In genomic region chr13:49124693-49125304, GRCh38 we compare ENCODE assay signal across 18 cellular contexts.
DNase-seq lines count a peak whose midpoint lies in the region; ATAC-seq and TF ChIP-seq lines count a peak whose summit lies in the region.
"Had no signal": no experiment of that assay in that cellular context is flagged by ENCODE, and none has a peak within 500 bp of the region (broad histone marks: within the 10 kb centered on the region; RNA-seq: fewer than 3 reads in every experiment).

No MANE protein-coding gene starts in this region.

- no peak overlapping the region for H3K9ac ChIP-seq in adipocyte (ENCODE audit: low read length)

- H3K9me3 ChIP-seq in adipocyte (ENCODE audit: control insufficient read depth, low read length): no peaks in the 10 kb centered on the region

- H3K4me3 ChIP-seq in adipocyte (ENCODE audit: low read length): no peak overlapping the region
- H3K4me3 ChIP-seq: hepatocyte, K562, tibial nerve had no signal

- H3K4me1 ChIP-seq in adipocyte (ENCODE audit: control insufficient read depth, insufficient read depth, low read length): no peaks in the 10 kb centered on the region

- DNase-seq in HFFc6 (no peak), adipocyte (ENCODE audit: low read depth) (peak; percentile 58), left kidney (ENCODE audit: low read depth, low spot score) (peak; percentile 12), sciatic nerve (ENCODE audit: low spot score) (no peak), superior temporal gyrus (ENCODE audit: extremely low spot score) (no peak), DMS 273 treated with DMSO at 0.1 percent for 48 hours (lab: John Stamatoyannopoulos, UW) (no peak)
- DNase-seq in activated CD4-positive, alpha-beta T cell treated with anti-CD3 and anti-CD28 coated beads, Interleukin-2, amount 50 U/mL, for 4 hours: no peak
- DNase-seq: activated CD4-positive, alpha-beta T cell treated with anti-CD3 and anti-CD28 coated beads for 36 hours; effector CD4-positive, alpha-beta T cell; midbrain; NCI-H1092; NCI-H524; OCI-M1 had no signal

- H3K36me3 Mint-ChIP-seq in HFFc6 (ENCODE audit: low read depth): peaks cover 34% of the 10 kb centered on the region

- H3K27me3 Mint-ChIP-seq in HFFc6 (ENCODE audit: insufficient read depth): peaks cover 4% of the 10 kb centered on the region; the same call in 1 of the 2 replicates
- H3K27me3 Mint-ChIP-seq: activated CD4-positive, alpha-beta T cell treated with anti-CD3 and anti-CD28 coated beads for 36 hours had no signal

- no peaks in the 10 kb centered on the region; the same call in 1 of the 2 replicates for H3K9me3 Mint-ChIP-seq in HFFc6

- no peaks in the 10 kb centered on the region for H3K27me3 ChIP-seq in adipocyte (replicated peaks; ENCODE audit: control insufficient read depth, insufficient read depth, low read length)
- H3K27me3 ChIP-seq: hepatocyte, tibial nerve had no signal

- no peak overlapping the region for H3K4me3 Mint-ChIP-seq in HFFc6
- H3K4me3 Mint-ChIP-seq: activated CD4-positive, alpha-beta T cell treated with anti-CD3 and anti-CD28 coated beads for 36 hours; stimulated activated effector memory CD8-positive, alpha-beta T cell treated with anti-CD3 and anti-CD28 coated beads, Interleukin-12 subunit alpha, Interleukin-12 subunit beta, amount 100 ng/mL, for 72 hours had no signal

- H3K27ac Mint-ChIP-seq in HFFc6: 0 out of 2 replicates have a peak overlapping the region, but pooled peaks have one; percentile 6
- H3K27ac Mint-ChIP-seq: stimulated activated effector memory CD8-positive, alpha-beta T cell treated with anti-CD3 and anti-CD28 coated beads, Interleukin-12 subunit alpha, Interleukin-12 subunit beta, amount 100 ng/mL, for 72 hours had no signal

- TF ChIP-seq CTCF in HFFc6 (IDR thresholded peaks at IDR 0.05): no peak

- peaks cover under 1% of the 10 kb centered on the region for H3K36me3 ChIP-seq in adipocyte (ENCODE audit: control insufficient read depth, insufficient read depth, low read length, severe bottlenecking)

- intact Hi-C loops in sciatic nerve (cut with DNase I): no loop called here

- H3K4me1 Mint-ChIP-seq in HFFc6 (ENCODE audit: low read depth): peaks cover 10% of the 10 kb centered on the region

- ATAC-seq in sciatic nerve (peak; percentile 24), GM18520 (IDR thresholded peaks at IDR 0.05; ENCODE audit: unreplicated experiment) (no peak)
- ATAC-seq: activated CD4-positive, alpha-beta T cell treated with anti-CD3 and anti-CD28 coated beads for 36 hours; K562; stimulated activated effector memory CD8-positive, alpha-beta T cell treated with anti-CD3 and anti-CD28 coated beads, Interleukin-12 subunit alpha, Interleukin-12 subunit beta, amount 100 ng/mL, for 72 hours had no signal

Comparison
In these comparisons a context has a peak if more than half of its experiments do, and no peak if none do; other contexts are left out.
1. DNase-seq: peak in adipocyte (single experiment) and left kidney (single experiment); none in HFFc6 (single experiment), sciatic nerve (single experiment), superior temporal gyrus (single experiment), DMS 273 treated with DMSO at 0.1 percent for 48 hours (single experiment) and activated CD4-positive, alpha-beta T cell treated with anti-CD3 and anti-CD28 coated beads, Interleukin-2, amount 50 U/mL, for 4 hours (0 of 2).